Comparison of ENCODE assay signal across 8 cellular contexts in genomic region chr18:25164837-25165791, GRCh38.
DNase-seq lines count a peak whose midpoint lies in the region; ATAC-seq, FAIRE-seq and TF ChIP-seq lines count a peak whose summit lies in the region.

No MANE protein-coding gene starts in this region.

- H3K9me3 ChIP-seq in transverse colon (no peaks in the 10 kb centered on the region), prostate gland (no peaks in the 10 kb centered on the region)

- H3K36me3 Mint-ChIP-seq in nephron (ENCODE audit: low read depth): peaks cover 16% of the 10 kb centered on the region

- H3K4me3 ChIP-seq in KMS-11 (IDR thresholded peaks at IDR 0.05; ENCODE audit: insufficient read depth, low read depth, low read length) (peak overlapping the region; percentile 40), transverse colon (peak overlapping the region in 2 of 4 donors; percentile 12 to 22), prostate gland (peak overlapping the region in 1 of 2 donors; percentile 11)

- TF ChIP-seq POLR2A in GM12891 (IDR thresholded peaks at IDR 0.05; ENCODE audit: low read depth, low read length) (no peak), transverse colon (IDR thresholded peaks at IDR 0.05) (no peak), prostate gland (IDR thresholded peaks at IDR 0.05) (no peak)

- no peaks in the 10 kb centered on the region for H3K27me3 Mint-ChIP-seq in nephron (ENCODE audit: low read depth)

- H3K27ac Mint-ChIP-seq in nephron: peak overlapping the region; percentile 90 to 97 (median 92)

- DNase-seq in GM12891 (ENCODE audit: insufficient read length, low spot score) (peak; percentile 11), dedifferentiated amniotic fluid mesenchymal stem cell (ENCODE audit: extremely low spot score) (peak; percentile 27), cortex of kidney (lab: John Stamatoyannopoulos, UW) (no peak), transverse colon (no peak), prostate gland (ENCODE audit: low spot score) (no peak)

- peak overlapping the region; percentile 80 for H2AFZ ChIP-seq in KMS-11 (ENCODE audit: low read depth)

- no peak for TF ChIP-seq EP300 in transverse colon (IDR thresholded peaks at IDR 0.05; ENCODE audit: low read depth)

- H3K79me2 ChIP-seq in KMS-11 (ENCODE audit: insufficient read depth, low read depth): no peaks in the 10 kb centered on the region

- H3K27ac ChIP-seq in KMS-11: peak overlapping the region; percentile 28; the same call in 1 of the 2 replicates
- peak overlapping the region in 1 of 4 donors; percentile 7 for H3K27ac ChIP-seq in transverse colon
- H3K27ac ChIP-seq in prostate gland: no peak overlapping the region

- TF ChIP-seq CTCF in KMS-11 (conservative IDR thresholded peaks at IDR 0.05; ENCODE audit: low read depth, low read length): no peak
- peak in 2 of 3 experiments; percentile 20 to 22 for TF ChIP-seq CTCF in nephron (IDR thresholded peaks at IDR 0.05; ENCODE audit: unreplicated experiment in 3 of 3)
- TF ChIP-seq CTCF in transverse colon (IDR thresholded peaks at IDR 0.05): no peak
- no peak for TF ChIP-seq CTCF in prostate gland (IDR thresholded peaks at IDR 0.05)

- peaks cover 48% of the 10 kb centered on the region for H3K4me1 Mint-ChIP-seq in nephron

- peak overlapping the region; percentile 22; the same call in 1 of the 2 replicates for H3K9ac ChIP-seq in KMS-11

- peak overlapping the region; percentile 14 to 75 (median 68) for H3K4me3 Mint-ChIP-seq in nephron

- H3K4me1 ChIP-seq in KMS-11 (ENCODE audit: low read depth, poor library complexity, severe bottlenecking) (peaks cover 22% of the 10 kb centered on the region), transverse colon (peaks cover 0 to 7% (median 0%) of the 10 kb centered on the region in 4 donors), prostate gland (replicated peaks) (no peaks in the 10 kb centered on the region)

- in situ Hi-C loops in transverse colon (cut with MboI; ENCODE audit: low pct_ligation_motif_present in 1 of 4, low pct_unique_long_range_greater_than_20kb in 1 of 4, low sequenced_read_pairs in 3 of 4): no loop called here

- H3K36me3 ChIP-seq in KMS-11 (ENCODE audit: insufficient read depth): no peaks in the 10 kb centered on the region
- H3K36me3 ChIP-seq in transverse colon: no peaks in the 10 kb centered on the region
- H3K36me3 ChIP-seq in prostate gland: no peaks in the 10 kb centered on the region

- peak; percentile 86 for ATAC-seq in GM21529 (IDR thresholded peaks at IDR 0.05; ENCODE audit: unreplicated experiment)

- H3K9me3 Mint-ChIP-seq in nephron: no peaks in the 10 kb centered on the region

- H3K4me2 ChIP-seq in KMS-11: peak overlapping the region; percentile 91

- FAIRE-seq in GM12891 (lab: Jason Lieb, UNC): peak; percentile 82

- intact Hi-C loops in transverse colon (cut with DNase I; ENCODE audit: low total_unique reads) (no loop called here), prostate gland (cut with DNase I) (no loop called here)

- H4K20me1 ChIP-seq in KMS-11 (ENCODE audit: insufficient read depth): no peaks in the 10 kb centered on the region

- H3K27me3 ChIP-seq in KMS-11 (ENCODE audit: insufficient read depth, low read depth) (no peaks in the 10 kb centered on the region), transverse colon (no peaks in the 10 kb centered on the region), prostate gland (replicated peaks; ENCODE audit: insufficient read depth) (no peaks in the 10 kb centered on the region)

- WGBS in transverse colon (ENCODE audit: low coverage in 1 of 2), 2 donors: 13 to 36% methylated on average over 7 to 10 of the region's 10 CpGs
- WGBS in prostate gland: 24% methylated on average over 10 of the region's 10 CpGs

TF ChIP-seq in GM12891, 5 proteins besides CTCF, POLR2A, EP300 and RAD21:
- TF ChIP-seq POU2F2 (IDR thresholded peaks at IDR 0.05; ENCODE audit: low read depth, low read length) (no peak), TAF1 (IDR thresholded peaks at IDR 0.05; ENCODE audit: low read depth, low read length) (no peak), POLR2AphosphoS5 (IDR thresholded peaks at IDR 0.05; ENCODE audit: low read depth, low read length) (no peak), PAX5 (IDR thresholded peaks at IDR 0.05; ENCODE audit: insufficient read depth, low read length, severe bottlenecking) (no peak), SPI1 (IDR thresholded peaks at IDR 0.05; ENCODE audit: low read depth, low read length) (no peak)

Comparison
In these comparisons a context has a peak if more than half of its experiments do, and no peak if none do; other contexts are left out.
1. DNase-seq: peak in GM12891 (single experiment) and dedifferentiated amniotic fluid mesenchymal stem cell (single experiment); none in cortex of kidney (single experiment), transverse colon (single experiment) and prostate gland (single experiment).
2. CTCF ChIP-seq: peak in nephron (2 of 3); none in KMS-11 (single experiment), transverse colon (0 of 5) and prostate gland (0 of 4).